8 cellular contexts compared by ENCODE assay signal in genomic region chr2:188291142-188291616, GRCh38. TPM values are rescaled to one million over a fixed set of nuclear protein-coding genes. Genes with fewer than 3 reads are reported as not detected.
DNase-seq lines count a peak whose midpoint lies in the region; ATAC-seq and TF ChIP-seq lines count a peak whose summit lies in the region.

No MANE protein-coding gene starts in this region.

- H3K9me3 ChIP-seq in A673 (ENCODE audit: low read depth, low read length, poor library complexity, severe bottlenecking) = no peaks in the 10 kb centered on the region
- H3K9me3 ChIP-seq in IMR-90 (ENCODE audit: control insufficient read depth, insufficient read depth, low read length) = no peaks in the 10 kb centered on the region
- no peaks in the 10 kb centered on the region for H3K9me3 ChIP-seq in colonic mucosa

- H3K4me3 ChIP-seq in A673 (ENCODE audit: low read depth, low read length, poor library complexity, severe bottlenecking) (peak overlapping the region; percentile 66), IMR-90 (ENCODE audit: insufficient read depth, low read depth, low read length) (peak overlapping the region; percentile 77), colonic mucosa (peak overlapping the region; percentile 47)

- H2AK5ac ChIP-seq in IMR-90 (ENCODE audit: low read depth, low read length) = no peak overlapping the region

- H2BK120ac ChIP-seq in IMR-90 (ENCODE audit: low read depth, low read length) = peak overlapping the region; percentile 96

- TF ChIP-seq POLR2A in IMR-90 (IDR thresholded peaks at IDR 0.05; ENCODE audit: low read depth, low read length) = no peak; the same call in 1 of the 2 replicates

- peak overlapping the region; percentile 53 for H2BK5ac ChIP-seq in IMR-90 (ENCODE audit: low read depth, low read length, poor library complexity, severe bottlenecking)

- peaks cover 5 to 31% of the 10 kb centered on the region in 2 experiments; a peak in 3 of 4 replicates for H3K79me1 ChIP-seq in IMR-90 (ENCODE audit: low read depth in 1 of 2, low read length in 2 of 2)

- dilution Hi-C loops in IMR-90 (cut with HindIII; ENCODE audit: low sequenced_read_pairs, unreplicated experiment) = no loop called here

- TF ChIP-seq RAD21 in IMR-90 (IDR thresholded peaks at IDR 0.05; ENCODE audit: low read length) = 0 out of 2 replicates have a peak, but pooled peaks have one; percentile 8

- no peak for TF ChIP-seq CTCF in A673 (conservative IDR thresholded peaks at IDR 0.05; ENCODE audit: low read depth, low read length)
- no peak for TF ChIP-seq CTCF in IMR-90 (conservative IDR thresholded peaks at IDR 0.05; ENCODE audit: low read depth, low read length)
- TF ChIP-seq CTCF in colonic mucosa (IDR thresholded peaks at IDR 0.05) = no peak
- TF ChIP-seq CTCF in mesothelial cell of epicardium (IDR thresholded peaks at IDR 0.05; ENCODE audit: unreplicated experiment) = no peak

- peaks cover 8% of the 10 kb centered on the region for H3K9me3 Mint-ChIP-seq in mesothelial cell of epicardium

- peak overlapping the region; percentile 90 for H3K4ac ChIP-seq in IMR-90 (ENCODE audit: low read depth, low read length)

- ATAC-seq in IMR-90 (ENCODE audit: low read depth) (peak; percentile 21), GM18519 (IDR thresholded peaks at IDR 0.05; ENCODE audit: low FRiP score, unreplicated experiment) (no peak), GM18873 (IDR thresholded peaks at IDR 0.05; ENCODE audit: low FRiP score, unreplicated experiment) (no peak), HG02642 (IDR thresholded peaks at IDR 0.05; ENCODE audit: poor library complexity, unreplicated experiment) (no peak)

- H3K36me3 ChIP-seq in A673 (ENCODE audit: insufficient read depth, low read length, poor library complexity, severe bottlenecking) (no peaks in the 10 kb centered on the region), IMR-90 (ENCODE audit: control insufficient read depth, insufficient read depth, low read length) (no peaks in the 10 kb centered on the region), colonic mucosa (no peaks in the 10 kb centered on the region)

- in situ Hi-C loops in IMR-90 (cut with MboI; ENCODE audit: low sequenced_read_pairs) = loop anchor here (5.0 kb wide), 1 partner anchor 221 kb away; no protein-coding TSS in a partner anchor

- H3K9ac ChIP-seq in IMR-90 (ENCODE audit: low read depth, low read length) = peak overlapping the region; percentile 59
- H3K9ac ChIP-seq in colonic mucosa (ENCODE audit: low read depth in 2 of 2, low read length in 2 of 2) = peak overlapping the region; percentile 77 to 78

- peak overlapping the region; percentile 46 to 83 for H4K8ac ChIP-seq in IMR-90 (ENCODE audit: low read depth in 2 of 2, low read length in 2 of 2)

- peak overlapping the region; percentile 85 for H3K14ac ChIP-seq in IMR-90 (replicated peaks; ENCODE audit: low read depth, low read length)

- peak overlapping the region; percentile 80 for H2BK20ac ChIP-seq in IMR-90 (ENCODE audit: low read depth, low read length)

- H3K27ac ChIP-seq in A673 (ENCODE audit: low read depth, low read length, poor library complexity, severe bottlenecking) (no peak overlapping the region), IMR-90 (ENCODE audit: insufficient read depth, low read length) (peak overlapping the region; percentile 97), colonic mucosa (peak overlapping the region; percentile 73)

- 0% methylated on average over 1 of the region's 12 CpGs; no CpG with 5 or more reads in 1 of the 2 experiments for WGBS in IMR-90 (ENCODE audit: extremely low coverage in 2 of 2, insufficient read length in 1 of 2), 2 experiments

- peaks cover 9% of the 10 kb centered on the region for H3K4me1 ChIP-seq in A673 (ENCODE audit: insufficient read depth, low read length, poor library complexity, severe bottlenecking)
- no peaks in the 10 kb centered on the region for H3K4me1 ChIP-seq in IMR-90 (ENCODE audit: control insufficient read depth, insufficient read depth, low read length)
- no peaks in the 10 kb centered on the region for H3K4me1 ChIP-seq in colonic mucosa

- DNase-seq in A673 (ENCODE audit: low spot score) = no peak
- DNase-seq in IMR-90 = peak; percentile 41
- no peak for DNase-seq in colonic mucosa
- DNase-seq in mesothelial cell of epicardium (ENCODE audit: low spot score in 2 of 2, unreplicated experiment in 2 of 2) = no peak
- DNase-seq in NOMO-1 (lab: John Stamatoyannopoulos, UW; ENCODE audit: unreplicated experiment in 2 of 2) = no peak

- no peaks in the 10 kb centered on the region for H3K9me1 ChIP-seq in IMR-90 (ENCODE audit: insufficient read depth, low read length)

- H2AK9ac ChIP-seq in IMR-90 (replicated peaks; ENCODE audit: low read depth, low read length, poor library complexity) = peak overlapping the region; percentile 80

- peak overlapping the region; percentile 98 for H3K4me3 Mint-ChIP-seq in mesothelial cell of epicardium

- peak overlapping the region; percentile 83 for H3K23ac ChIP-seq in IMR-90 (ENCODE audit: low read depth, low read length)

- H3K18ac ChIP-seq in IMR-90 (ENCODE audit: low read depth, low read length) = peak overlapping the region; percentile 9

- POLR2A ChIA-PET in A673 (lab: Charles Lee; ENCODE audit: low non-redundant PET) = no interaction called here
- POLR2A ChIA-PET in IMR-90 (lab: Charles Lee; ENCODE audit: unreplicated experiment) = no interaction called here

- BruUV-seq in A673 (replicated peaks; lab: Mats Ljungman, UMichigan) (no TSS peak), IMR-90 (replicated peaks; lab: Mats Ljungman, UMichigan) (no TSS peak)

- peak overlapping the region; percentile 99 for H3K27ac Mint-ChIP-seq in mesothelial cell of epicardium

- CTCF ChIA-PET in A673 (lab: Charles Lee) = interaction anchor here (0.6 to 1.0 kb wide), 2 partner anchors 78 to 1116 kb away, joined by 3 to 6 read pairs; no protein-coding TSS in a partner anchor
- CTCF ChIA-PET in IMR-90 (lab: Yijun Ruan, JAX) = interaction anchor here (2.0 kb wide), 1 partner anchor 10 kb away, joined by 7 read pairs; no protein-coding TSS in a partner anchor

- H4K20me1 ChIP-seq in IMR-90 (ENCODE audit: insufficient read depth, low read length) = no peaks in the 10 kb centered on the region

- H3K27me3 Mint-ChIP-seq in mesothelial cell of epicardium (ENCODE audit: low read depth) = no peaks in the 10 kb centered on the region

- intact Hi-C loops in A673 (cut with micrococcal nuclease; ENCODE audit: unreplicated experiment) (loop anchor here (2.0 to 5.0 kb wide), 2 partner anchors 78 to 221 kb away; no protein-coding TSS in a partner anchor), IMR-90 (cut with micrococcal nuclease) (loop anchor here (1.0 to 10.0 kb wide), 5 partner anchors 76 to 1131 kb away; partner anchors contain the start of gene COL3A1), colonic mucosa (cut with DNase I) (no loop called here)

- no peaks in the 10 kb centered on the region for H3K27me3 ChIP-seq in A673 (replicated peaks; ENCODE audit: insufficient read depth, low read depth, low read length, poor library complexity)
- no peaks in the 10 kb centered on the region for H3K27me3 ChIP-seq in IMR-90 (ENCODE audit: control insufficient read depth, insufficient read depth, low read length)
- no peaks in the 10 kb centered on the region for H3K27me3 ChIP-seq in colonic mucosa

- peak overlapping the region; percentile 92 for H3K56ac ChIP-seq in IMR-90 (ENCODE audit: extremely low read depth, insufficient read depth, low read length)

- peak overlapping the region; percentile 1; the same call in 1 of the 2 replicates for H4K5ac ChIP-seq in IMR-90 (ENCODE audit: low read depth, low read length)

- H2BK15ac ChIP-seq in IMR-90 (ENCODE audit: low read depth, low read length) = peak overlapping the region; percentile 40; the same call in 2 of the 3 replicates

- peaks cover 34% of the 10 kb centered on the region for H3K4me1 Mint-ChIP-seq in mesothelial cell of epicardium

- peak overlapping the region; percentile 87 for H3K4me2 ChIP-seq in IMR-90 (ENCODE audit: low read depth, low read length)

- H3K36me3 Mint-ChIP-seq in mesothelial cell of epicardium = no peaks in the 10 kb centered on the region

- peak overlapping the region; percentile 96 for H2AFZ ChIP-seq in IMR-90 (replicated peaks; ENCODE audit: low read length, poor library complexity)

- peak overlapping the region; percentile 82 for H4K91ac ChIP-seq in IMR-90 (ENCODE audit: insufficient read depth, low read depth, low read length)

TF ChIP-seq in IMR-90, 13 proteins besides CTCF, POLR2A, EP300 and RAD21:
- TF ChIP-seq MXI1 (IDR thresholded peaks at IDR 0.05; ENCODE audit: borderline replicate concordance, low read depth, low read length) (no peak), MAZ (IDR thresholded peaks at IDR 0.05; ENCODE audit: borderline replicate concordance, low read depth, low read length) (0 out of 2 replicates have a peak, but pooled peaks have one; percentile 5), BHLHE40 (IDR thresholded peaks at IDR 0.05; ENCODE audit: low read depth, low read length) (peak; percentile 62)

RNA-seq across cellular contexts. Expression of gene GULP1, which starts 0.5 kb away (rescaled TPM):
- total RNA-seq in A673 (2021) = 7.2 and 9.5 TPM in 2 replicates
- 40.1 and 54.4 TPM in 2 replicates for total RNA-seq in IMR-90 (2012; rRNA removed)
- 24.3 and 24.4 TPM in 2 replicates for polyA plus RNA-seq in IMR-90 (2012; rRNA removed)
- 8.5 and 26.4 TPM in 2 replicates for polyA plus RNA-seq in IMR-90 (2012; cell fraction: cytosol; rRNA removed)
- 4.3 and 13.5 TPM in 2 replicates for polyA plus RNA-seq in IMR-90 (2012; cell fraction: nucleus; rRNA removed; ENCODE audit: low replicate concordance)
- 10 to 100 TPM; 10.4 to 11.8 TPM for total RNA-seq in colonic mucosa
- total RNA-seq in mesothelial cell of epicardium = 58.5 to 61.2 TPM (median 59.2 TPM) in 3 replicates
